25 cellular contexts compared by ENCODE assay signal in the genomic region with DNA sequence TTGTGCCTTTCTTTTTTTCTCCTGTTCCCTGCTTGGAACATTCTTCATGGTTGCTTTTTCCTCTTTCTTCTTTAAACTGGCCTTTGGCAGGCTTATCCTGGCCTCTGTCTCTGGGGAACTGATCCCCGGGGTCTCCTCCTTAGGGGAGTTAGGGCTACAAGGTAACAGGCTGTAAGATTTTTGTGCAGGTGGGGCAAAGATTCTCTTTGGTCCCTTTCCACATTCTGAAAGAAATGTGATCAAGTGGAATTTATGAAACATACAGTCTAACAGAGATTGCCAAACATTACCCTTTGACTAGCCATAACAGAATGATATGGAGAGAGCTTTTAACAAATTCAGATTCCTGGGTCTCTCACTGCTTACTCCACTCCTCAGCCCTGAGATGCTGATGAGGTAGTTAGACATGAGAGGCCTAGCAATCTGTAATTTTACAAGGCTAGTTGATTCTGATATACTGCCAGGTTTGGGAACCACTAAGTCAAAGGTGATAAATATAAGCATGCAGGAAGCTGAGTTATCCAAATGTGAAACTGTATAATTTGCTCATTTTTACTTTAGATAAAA. TPM values are rescaled to one million over a fixed set of nuclear protein-coding genes. Genes with fewer than 3 reads are reported as not detected.
A peak's percentile ranks its signal among the peaks of the same experiment; 100 is the strongest.
DNase-seq lines count a peak whose midpoint lies in the region; ATAC-seq and TF ChIP-seq lines count a peak whose summit lies in the region.
"Had no signal": no experiment of that assay in that cellular context is flagged by ENCODE, and none has a peak within 500 bp of the region (broad histone marks: within the 10 kb centered on the region; RNA-seq: fewer than 3 reads in every experiment).

No MANE protein-coding gene starts in this region.

- peak overlapping the region; percentile 41 for H2AFZ ChIP-seq in neuronal stem cell (ENCODE audit: low read length)

- no peak overlapping the region for H3K4me3 ChIP-seq in neuronal stem cell (ENCODE audit: low read length in 2 of 2)

- H3K4ac ChIP-seq in neuronal stem cell (ENCODE audit: low read length), result no peak overlapping the region

- H3K9me3 Mint-ChIP-seq in activated CD8-positive, alpha-beta T cell treated with anti-CD3 and anti-CD28 coated beads for 36 hours, result no peaks in the 10 kb centered on the region
- H3K9me3 Mint-ChIP-seq in activated CD8-positive, alpha-beta T cell treated with anti-CD3 and anti-CD28 coated beads, Interleukin-2, amount 10 ng/mL, durations not matched to agents 7 days and 5 days (ENCODE audit: insufficient read depth), result no peaks in the 10 kb centered on the region
- H3K9me3 Mint-ChIP-seq in chondrocyte (ENCODE audit: low read depth), result no peaks in the 10 kb centered on the region
- H3K9me3 Mint-ChIP-seq: CD4-positive, alpha-beta T cell had no signal

- intact Hi-C loops in activated CD8-positive, alpha-beta T cell treated with anti-CD3 and anti-CD28 coated beads for 36 hours (cut with micrococcal nuclease), result no loop called here

- CTCF ChIA-PET in activated CD8-positive, alpha-beta T cell treated with anti-CD3 and anti-CD28 coated beads for 36 hours (lab: Charles Lee), result interaction anchor here (0.9 to 6.2 kb wide), 2 partner anchors 12 to 18 kb away, joined by 4 to 34 read pairs; no protein-coding TSS in a partner anchor
- CTCF ChIA-PET in activated CD8-positive, alpha-beta T cell treated with anti-CD3 and anti-CD28 coated beads, Interleukin-2, amount 10 ng/mL, durations not matched to agents 7 days and 5 days (lab: Charles Lee), result interaction anchor here (0.6 to 4.1 kb wide), 3 partner anchors 9 to 506 kb away, joined by 3 to 34 read pairs (median 3); a partner anchor contains a TSS

- no peak overlapping the region for H4K91ac ChIP-seq in neuronal stem cell (ENCODE audit: low read depth, low read length, poor library complexity)

- no peaks in the 10 kb centered on the region for H3K79me1 ChIP-seq in neuronal stem cell (ENCODE audit: low read depth, low read length)

- H3K4me3 Mint-ChIP-seq in activated CD8-positive, alpha-beta T cell treated with anti-CD3 and anti-CD28 coated beads for 36 hours, result no peak overlapping the region
- no peak overlapping the region for H3K4me3 Mint-ChIP-seq in activated CD8-positive, alpha-beta T cell treated with anti-CD3 and anti-CD28 coated beads, Interleukin-2, amount 10 ng/mL, durations not matched to agents 7 days and 5 days
- H3K4me3 Mint-ChIP-seq in chondrocyte (ENCODE audit: unreplicated experiment), result no peak overlapping the region
- H3K4me3 Mint-ChIP-seq: CD4-positive, alpha-beta T cell had no signal

- H3K4me2 ChIP-seq in neuronal stem cell (ENCODE audit: insufficient read depth, low read length, poor library complexity, severe bottlenecking), result no peak overlapping the region
- H3K4me2 ChIP-seq: KMS-11 had no signal

- H3K4me1 ChIP-seq in neuronal stem cell (ENCODE audit: control insufficient read depth in 2 of 2, insufficient read depth in 1 of 2, low read depth in 1 of 2, low read length in 2 of 2), result no peaks in the 10 kb centered on the region

- H2BK12ac ChIP-seq in neuronal stem cell (ENCODE audit: low read length), result no peak overlapping the region

- no peak for ATAC-seq in activated CD8-positive, alpha-beta T cell treated with anti-CD3 and anti-CD28 coated beads for 36 hours
- ATAC-seq in activated CD8-positive, alpha-beta T cell treated with anti-CD3 and anti-CD28 coated beads, Interleukin-2, amount 10 ng/mL, durations not matched to agents 7 days and 5 days, result no peak
- ATAC-seq in GM19328 (IDR thresholded peaks at IDR 0.05; ENCODE audit: unreplicated experiment), result no peak
- ATAC-seq: Panc1 had no signal

- no peak overlapping the region for H3K14ac ChIP-seq in neuronal stem cell (ENCODE audit: low read length)

- H3K23ac ChIP-seq in neuronal stem cell (ENCODE audit: low read depth, low read length, poor library complexity), result no peak overlapping the region

- H2BK15ac ChIP-seq in neuronal stem cell (ENCODE audit: low read length), result no peak overlapping the region

- TF ChIP-seq CTCF in activated CD8-positive, alpha-beta T cell treated with anti-CD3 and anti-CD28 coated beads for 36 hours (IDR thresholded peaks at IDR 0.05), result no peak
- TF ChIP-seq CTCF in chondrocyte (IDR thresholded peaks at IDR 0.05), result no peak

- H3K4me1 Mint-ChIP-seq in activated CD8-positive, alpha-beta T cell treated with anti-CD3 and anti-CD28 coated beads for 36 hours (ENCODE audit: low read depth), result peaks cover 4% of the 10 kb centered on the region
- no peaks in the 10 kb centered on the region for H3K4me1 Mint-ChIP-seq in activated CD8-positive, alpha-beta T cell treated with anti-CD3 and anti-CD28 coated beads, Interleukin-2, amount 10 ng/mL, durations not matched to agents 7 days and 5 days (ENCODE audit: low read depth)
- H3K4me1 Mint-ChIP-seq in chondrocyte (ENCODE audit: low read depth), result peaks cover 8% of the 10 kb centered on the region

- no peaks in the 10 kb centered on the region for H3K36me3 ChIP-seq in neuronal stem cell (replicated peaks in 1 of 2; ENCODE audit: control insufficient read depth in 2 of 2, insufficient read depth in 2 of 2, low read length in 2 of 2)

- no CpG with 5 or more reads among the region's 1 CpG for WGBS in neuronal stem cell (ENCODE audit: extremely low coverage in 2 of 2, insufficient read length in 2 of 2, insufficient replicate concordance in 1 of 2), 2 donors

- no peak overlapping the region for H4K8ac ChIP-seq in neuronal stem cell (ENCODE audit: low read depth, low read length)

- H3K18ac ChIP-seq in neuronal stem cell (ENCODE audit: low read length), result no peak overlapping the region

- H3K9me3 ChIP-seq in neuronal stem cell (replicated peaks in 1 of 2; ENCODE audit: control insufficient read depth in 2 of 2, insufficient read depth in 1 of 2, low read depth in 1 of 2, low read length in 2 of 2), result no peaks in the 10 kb centered on the region

- POLR2A ChIA-PET in activated CD8-positive, alpha-beta T cell treated with anti-CD3 and anti-CD28 coated beads for 36 hours (lab: Charles Lee), result interaction anchor here (0.9 kb wide), 1 partner anchor 73 kb away, joined by 3 read pairs; no protein-coding TSS in a partner anchor
- POLR2A ChIA-PET in activated CD8-positive, alpha-beta T cell treated with anti-CD3 and anti-CD28 coated beads, Interleukin-2, amount 10 ng/mL, durations not matched to agents 7 days and 5 days (lab: Charles Lee), result interaction anchor here (1.3 kb wide), 1 partner anchor 9 kb away, joined by 6 read pairs; a partner anchor contains a TSS

- no peaks in the 10 kb centered on the region for H3K27me3 ChIP-seq in neuronal stem cell (ENCODE audit: control insufficient read depth in 3 of 3, insufficient read depth in 3 of 3, low read depth in 1 of 3, low read length in 3 of 3)

- no peak overlapping the region for H2BK5ac ChIP-seq in neuronal stem cell (ENCODE audit: low read length)

- H3K27me3 Mint-ChIP-seq in activated CD8-positive, alpha-beta T cell treated with anti-CD3 and anti-CD28 coated beads for 36 hours, result no peaks in the 10 kb centered on the region
- peaks cover 3% of the 10 kb centered on the region for H3K27me3 Mint-ChIP-seq in activated CD8-positive, alpha-beta T cell treated with anti-CD3 and anti-CD28 coated beads, Interleukin-2, amount 10 ng/mL, durations not matched to agents 7 days and 5 days (ENCODE audit: low read depth)
- H3K27me3 Mint-ChIP-seq in chondrocyte (ENCODE audit: low read depth), result no peaks in the 10 kb centered on the region
- H3K27me3 Mint-ChIP-seq: CD4-positive, alpha-beta T cell had no signal

- no peak overlapping the region for H3K27ac ChIP-seq in neuronal stem cell (replicated peaks; ENCODE audit: low read length)
- H3K27ac ChIP-seq: KMS-11 had no signal

- peak overlapping the region; percentile 19 for H3K27ac Mint-ChIP-seq in activated CD8-positive, alpha-beta T cell treated with anti-CD3 and anti-CD28 coated beads for 36 hours
- H3K27ac Mint-ChIP-seq in activated CD8-positive, alpha-beta T cell treated with anti-CD3 and anti-CD28 coated beads, Interleukin-2, amount 10 ng/mL, durations not matched to agents 7 days and 5 days, result no peak overlapping the region
- H3K27ac Mint-ChIP-seq in chondrocyte (ENCODE audit: unreplicated experiment), result peak overlapping the region; percentile 42
- H3K27ac Mint-ChIP-seq: CD4-positive, alpha-beta T cell had no signal

- H2BK120ac ChIP-seq in neuronal stem cell (ENCODE audit: low read depth, low read length), result no peak overlapping the region

- H3K36me3 Mint-ChIP-seq in activated CD8-positive, alpha-beta T cell treated with anti-CD3 and anti-CD28 coated beads for 36 hours (ENCODE audit: low read depth), result no peaks in the 10 kb centered on the region
- no peaks in the 10 kb centered on the region for H3K36me3 Mint-ChIP-seq in activated CD8-positive, alpha-beta T cell treated with anti-CD3 and anti-CD28 coated beads, Interleukin-2, amount 10 ng/mL, durations not matched to agents 7 days and 5 days (ENCODE audit: low read depth)
- no peaks in the 10 kb centered on the region for H3K36me3 Mint-ChIP-seq in chondrocyte (ENCODE audit: low read depth)

- no peak for DNase-seq in activated CD8-positive, alpha-beta T cell treated with anti-CD3 and anti-CD28 coated beads for 36 hours
- no peak for DNase-seq in activated CD8-positive, alpha-beta T cell treated with anti-CD3 and anti-CD28 coated beads, Interleukin-2, amount 10 ng/mL, durations not matched to agents 7 days and 5 days
- no peak for DNase-seq in chondrocyte (ENCODE audit: low spot score)
- no peak for DNase-seq in neuronal stem cell (ENCODE audit: low spot score)
- no peak for DNase-seq in effector CD4-positive, alpha-beta T cell
- no peak for DNase-seq in NCI-H128 (lab: John Stamatoyannopoulos, UW; ENCODE audit: unreplicated experiment)
- DNase-seq: 8988T; ACHN; CD4-positive, alpha-beta T cell; DMS53; GOT3; HCEC 1CT; IMR-90; NCI-H1048; NCI-H1417 treated with DMSO at 0.1 percent for 48 hours; NCI-H1694 treated with DMSO at 0.1 percent for 48 hours; NCI-H2081; NCI-H2227 treated with DMSO at 0.1 percent for 48 hours; NCI-H526 treated with DMSO at 0.1 percent for 48 hours; SHP77 treated with DMSO at 0.1 percent for 48 hours had no signal

- no peak overlapping the region for H3K9ac ChIP-seq in neuronal stem cell (ENCODE audit: low read depth, low read length, poor library complexity)
- H3K9ac ChIP-seq: KMS-11 had no signal

- no peak overlapping the region for H2AK5ac ChIP-seq in neuronal stem cell (ENCODE audit: low read depth, low read length)

RNA-seq across cellular contexts. Expression of a gene that starts 8.8 kb away (rescaled TPM):
- total RNA-seq in activated CD8-positive, alpha-beta T cell treated with anti-CD3 and anti-CD28 coated beads for 36 hours, result 1 to 10 TPM; 2.5 to 3.6 TPM
- total RNA-seq in activated CD8-positive, alpha-beta T cell treated with anti-CD3 and anti-CD28 coated beads, Interleukin-2, amount 10 ng/mL, durations not matched to agents 7 days and 5 days, result 1 to 10 TPM; 2.6 to 2.8 TPM
- total RNA-seq in chondrocyte, result 2.3 to 3.8 TPM (median 2.6 TPM) in 3 replicates
- polyA plus RNA-seq in neuronal stem cell (2013, experiment 1 of 2), result 2.3 TPM
- polyA plus RNA-seq in neuronal stem cell (2013, experiment 2 of 2), result 2.5 TPM

RNA-seq across cellular contexts. Expression of a gene that starts 9.9 kb away (rescaled TPM):
- 10 to 100 TPM; 38.3 to 38.8 TPM for total RNA-seq in activated CD8-positive, alpha-beta T cell treated with anti-CD3 and anti-CD28 coated beads for 36 hours
- total RNA-seq in activated CD8-positive, alpha-beta T cell treated with anti-CD3 and anti-CD28 coated beads, Interleukin-2, amount 10 ng/mL, durations not matched to agents 7 days and 5 days, result 10 to 100 TPM; 40.4 to 45.4 TPM
- total RNA-seq in chondrocyte, result 30.9 to 39.1 TPM (median 31.8 TPM) in 3 replicates
- 17.9 TPM for polyA plus RNA-seq in neuronal stem cell (2013, experiment 1 of 2)
- 17.2 TPM for polyA plus RNA-seq in neuronal stem cell (2013, experiment 2 of 2)

RNA-seq across cellular contexts. Expression of a gene that starts 16.6 kb away (rescaled TPM):
- 10 to 100 TPM; 63.4 to 67.8 TPM for total RNA-seq in activated CD8-positive, alpha-beta T cell treated with anti-CD3 and anti-CD28 coated beads for 36 hours
- 10 to 100 TPM; 84.0 to 90.1 TPM for total RNA-seq in activated CD8-positive, alpha-beta T cell treated with anti-CD3 and anti-CD28 coated beads, Interleukin-2, amount 10 ng/mL, durations not matched to agents 7 days and 5 days
- total RNA-seq in chondrocyte, result 20.5 to 23.0 TPM (median 21.0 TPM) in 3 replicates
- polyA plus RNA-seq in neuronal stem cell (2013, experiment 1 of 2), result 72.3 TPM
- 69.0 TPM for polyA plus RNA-seq in neuronal stem cell (2013, experiment 2 of 2)

RNA-seq across cellular contexts. Expression of a gene that starts 44.3 kb away (rescaled TPM):
- total RNA-seq in activated CD8-positive, alpha-beta T cell treated with anti-CD3 and anti-CD28 coated beads for 36 hours, result 1 to 10 TPM; 3.7 to 4.6 TPM
- 1 to 10 TPM; 2.7 to 3.6 TPM for total RNA-seq in activated CD8-positive, alpha-beta T cell treated with anti-CD3 and anti-CD28 coated beads, Interleukin-2, amount 10 ng/mL, durations not matched to agents 7 days and 5 days
- total RNA-seq in chondrocyte, result 0.42 to 0.87 TPM in 2 of 3 replicates, not detected in the other
- 1.6 TPM for polyA plus RNA-seq in neuronal stem cell (2013, experiment 1 of 2)
- polyA plus RNA-seq in neuronal stem cell (2013, experiment 2 of 2), result 1.2 TPM
- total RNA-seq: Daoy, G401 had no signal

RNA-seq across cellular contexts. Expression of a gene that starts 46.5 kb away (rescaled TPM):
- 1 to 10 TPM; 5.8 to 6.6 TPM for total RNA-seq in activated CD8-positive, alpha-beta T cell treated with anti-CD3 and anti-CD28 coated beads for 36 hours
- 10 to 100 TPM in 1 of 2 experiments, 1 to 10 TPM in 1; 8.1 to 11.5 TPM for total RNA-seq in activated CD8-positive, alpha-beta T cell treated with anti-CD3 and anti-CD28 coated beads, Interleukin-2, amount 10 ng/mL, durations not matched to agents 7 days and 5 days
- total RNA-seq in chondrocyte, result 0.60 to 0.92 TPM (median 0.62 TPM) in 3 replicates
- 4.9 TPM for polyA plus RNA-seq in neuronal stem cell (2013, experiment 1 of 2)
- polyA plus RNA-seq in neuronal stem cell (2013, experiment 2 of 2), result 5.1 TPM
- total RNA-seq: IMR-90 had no signal
